ENCODE assay signal across 8 cellular contexts in genomic region chr17:75130632-75131277, GRCh38. TPM values are rescaled to one million over a fixed set of nuclear protein-coding genes. Genes with fewer than 3 reads are reported as not detected.
DNase-seq lines count a peak whose midpoint lies in the region; ATAC-seq and TF ChIP-seq lines count a peak whose summit lies in the region.

No MANE protein-coding gene starts in this region.

- H3K9ac ChIP-seq in SK-N-SH, result peak overlapping the region; percentile 90

- H3K27me3 ChIP-seq in SK-N-SH (ENCODE audit: insufficient read depth), result no peaks in the 10 kb centered on the region

- peaks cover 9% of the 10 kb centered on the region; the same call in 1 of the 2 replicates for H4K20me1 ChIP-seq in SK-N-SH (ENCODE audit: insufficient read depth)

- no peaks in the 10 kb centered on the region for H3K9me3 ChIP-seq in SK-N-SH

- 5% methylated on average over 27 of the region's 29 CpGs for WGBS in SK-N-SH (ENCODE audit: low lambda C conversion rate)

- H3K27ac ChIP-seq in SK-N-SH (ENCODE audit: low read depth in 2 of 2, low read length in 1 of 2), result peak overlapping the region; percentile 78 to 90

- peaks cover 25% of the 10 kb centered on the region; the same call in 1 of the 2 replicates for H3K79me2 ChIP-seq in SK-N-SH (ENCODE audit: insufficient read depth)

- peak; percentile 47 for TF ChIP-seq RAD21 in SK-N-SH (IDR thresholded peaks at IDR 0.05; ENCODE audit: low read length)

- peak overlapping the region; percentile 96 for H3K4me2 ChIP-seq in SK-N-SH

- peak overlapping the region; percentile 74 for H3K4me3 ChIP-seq in Jurkat, Clone E6-1 (ENCODE audit: low read length)
- H3K4me3 ChIP-seq in SK-N-SH (ENCODE audit: low read depth in 2 of 2, low read length in 1 of 2) (peak overlapping the region; percentile 64 to 88), astrocyte of the cerebellum (ENCODE audit: low read depth, low read length) (peak overlapping the region; percentile 82), retinal pigment epithelial cell (ENCODE audit: low read length) (peak overlapping the region; percentile 73)

- H3K36me3 ChIP-seq in SK-N-SH (replicated peaks in 1 of 2; ENCODE audit: control insufficient read depth in 1 of 2, insufficient read depth in 2 of 2, low read length in 1 of 2), result peaks cover 15 to 27% of the 10 kb centered on the region in 2 experiments

- peaks cover 37% of the 10 kb centered on the region for H3F3A ChIP-seq in SK-N-SH (replicated peaks; ENCODE audit: insufficient read depth)

- peak; percentile 46 for ATAC-seq in Right ventricle myocardium inferior
- no peak for ATAC-seq in HG03196 (IDR thresholded peaks at IDR 0.05; ENCODE audit: unreplicated experiment)

- POLR2A ChIA-PET in SK-N-SH (lab: Yijun Ruan, JAX), result interaction anchor here (0.6 to 2.5 kb wide), 17 partner anchors 9 to 170 kb away, joined by 3 to 22 read pairs (median 8); partner anchors contain the start of genes ARMC7, HID1, JPT1 and MIF4GD

- in situ Hi-C loops in astrocyte of the cerebellum (cut with HindIII; ENCODE audit: low sequenced_read_pairs), result no loop called here

- intact Hi-C loops in Right ventricle myocardium inferior (cut with DNase I), result loop anchor here (2.0 kb wide), 1 partner anchor 16 kb away; no protein-coding TSS in a partner anchor
- intact Hi-C loops in cardiac septum (cut with DNase I), result loop anchor here (2.0 kb wide), 1 partner anchor 70 kb away; no protein-coding TSS in a partner anchor

- no peak for DNase-seq in Right ventricle myocardium inferior (ENCODE audit: missing footprints)
- no peak for DNase-seq in cardiac septum (ENCODE audit: low spot score)
- DNase-seq in Jurkat, Clone E6-1 (ENCODE audit: low read depth, low spot score), result peak; percentile 67
- DNase-seq in SK-N-SH, result peak; percentile 91
- DNase-seq in astrocyte of the cerebellum (ENCODE audit: low read depth), result peak; percentile 40
- peak; percentile 75 for DNase-seq in hepatic stellate cell (ENCODE audit: low spot score)
- DNase-seq in retinal pigment epithelial cell (ENCODE audit: low read depth), result no peak

- H2AFZ ChIP-seq in SK-N-SH (ENCODE audit: low read depth), result peak overlapping the region; percentile 98; the same call in 1 of the 2 replicates

- peaks cover 5 to 19% of the 10 kb centered on the region in 2 experiments; a peak in 2 of 4 replicates for H3K4me1 ChIP-seq in SK-N-SH (ENCODE audit: control insufficient read depth in 1 of 2, insufficient read depth in 2 of 2, low read depth in 1 of 2, low read length in 1 of 2)

- TF ChIP-seq EP300 in SK-N-SH (IDR thresholded peaks at IDR 0.05; ENCODE audit: borderline replicate concordance in 1 of 2, low read depth in 1 of 2, low read length in 1 of 2), result 0 out of 4 replicates have a peak, but pooled peaks of 1 of the 2 experiments have one; percentile 15

- H3K9me2 ChIP-seq in SK-N-SH, result no peaks in the 10 kb centered on the region

- CTCF ChIA-PET in SK-N-SH (lab: Yijun Ruan, JAX), result interaction anchor here (0.6 to 19.6 kb wide), 55 partner anchors 9 to 619 kb away, joined by 3 to 422 read pairs (median 5); partner anchors contain the start of genes ARMC7, ATP5PD, GGA3 and HID1

- TF ChIP-seq CTCF in SK-N-SH (IDR thresholded peaks at IDR 0.05), result peak; percentile 77
- TF ChIP-seq CTCF in astrocyte of the cerebellum (IDR thresholded peaks at IDR 0.05; ENCODE audit: low read depth, low read length, missing control alignments), result peak; percentile 79
- TF ChIP-seq CTCF in retinal pigment epithelial cell (conservative IDR thresholded peaks at IDR 0.05; ENCODE audit: low read depth, low read length), result peak; percentile 73

TF ChIP-seq in SK-N-SH, 30 proteins besides CTCF, POLR2A, EP300 and RAD21 (continues in another document):
- TF ChIP-seq JUND (IDR thresholded peaks at IDR 0.05) (no peak; the same call in 1 of the 2 replicates), NFIC (IDR thresholded peaks at IDR 0.05; ENCODE audit: borderline replicate concordance) (peak; percentile 71), SMC3 (IDR thresholded peaks at IDR 0.05; ENCODE audit: low read depth, low read length) (peak; percentile 60), MEF2A (IDR thresholded peaks at IDR 0.05; ENCODE audit: borderline replicate concordance, low read depth) (no peak), SIN3A (IDR thresholded peaks at IDR 0.05; ENCODE audit: borderline replicate concordance, low read depth, low read length) (peak; percentile 26; the same call in 1 of the 2 replicates), MAX (IDR thresholded peaks at IDR 0.05; ENCODE audit: low read depth) (peak; percentile 89; the same call in 1 of the 2 replicates), TCF12 (IDR thresholded peaks at IDR 0.05) (0 out of 2 replicates have a peak, but pooled peaks have one; percentile 9), RXRA (IDR thresholded peaks at IDR 0.05; ENCODE audit: borderline replicate concordance, low read depth) (no peak), MXI1 (IDR thresholded peaks at IDR 0.05; ENCODE audit: low read depth, low read length) (peak; percentile 90), RCOR1 (IDR thresholded peaks at IDR 0.05; ENCODE audit: low read length) (no peak), GATA2 (CRISPR knock-in tag; IDR thresholded peaks at IDR 0.05) (no peak), NRF1 (IDR thresholded peaks at IDR 0.05; ENCODE audit: low read depth, low read length) (no peak), CHD2 (IDR thresholded peaks at IDR 0.05; ENCODE audit: low read length, partially characterized antibody) (peak; percentile 26), TEAD4 (IDR thresholded peaks at IDR 0.05; ENCODE audit: borderline replicate concordance, insufficient read depth) (0 out of 2 replicates have a peak, but pooled peaks have one; percentile 3), ELF1 (IDR thresholded peaks at IDR 0.05) (peak; percentile 6; the same call in 1 of the 2 replicates)
- TF ChIP-seq, protein P1, sequence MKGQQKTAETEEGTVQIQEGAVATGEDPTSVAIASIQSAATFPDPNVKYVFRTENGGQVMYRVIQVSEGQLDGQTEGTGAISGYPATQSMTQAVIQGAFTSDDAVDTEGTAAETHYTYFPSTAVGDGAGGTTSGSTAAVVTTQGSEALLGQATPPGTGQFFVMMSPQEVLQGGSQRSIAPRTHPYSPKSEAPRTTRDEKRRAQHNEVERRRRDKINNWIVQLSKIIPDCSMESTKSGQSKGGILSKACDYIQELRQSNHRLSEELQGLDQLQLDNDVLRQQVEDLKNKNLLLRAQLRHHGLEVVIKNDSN (IDR thresholded peaks at IDR 0.05; ENCODE audit: borderline replicate concordance, low read depth), result 0 out of 2 replicates have a peak, but pooled peaks have one; percentile 17
- TF ChIP-seq, protein P2, sequence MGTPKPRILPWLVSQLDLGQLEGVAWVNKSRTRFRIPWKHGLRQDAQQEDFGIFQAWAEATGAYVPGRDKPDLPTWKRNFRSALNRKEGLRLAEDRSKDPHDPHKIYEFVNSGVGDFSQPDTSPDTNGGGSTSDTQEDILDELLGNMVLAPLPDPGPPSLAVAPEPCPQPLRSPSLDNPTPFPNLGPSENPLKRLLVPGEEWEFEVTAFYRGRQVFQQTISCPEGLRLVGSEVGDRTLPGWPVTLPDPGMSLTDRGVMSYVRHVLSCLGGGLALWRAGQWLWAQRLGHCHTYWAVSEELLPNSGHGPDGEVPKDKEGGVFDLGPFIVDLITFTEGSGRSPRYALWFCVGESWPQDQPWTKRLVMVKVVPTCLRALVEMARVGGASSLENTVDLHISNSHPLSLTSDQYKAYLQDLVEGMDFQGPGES (IDR thresholded peaks at IDR 0.05; ENCODE audit: low read depth, low read length), result no peak

RNA-seq across cellular contexts. Expression of gene NT5C, which starts 0.8 kb away (rescaled TPM):
- total RNA-seq in Right ventricle myocardium inferior, result 24.6 TPM
- total RNA-seq in cardiac septum, result 27.7 TPM
- 65.0 TPM for polyA plus RNA-seq in Jurkat, Clone E6-1 (2012; ENCODE audit: insufficient read depth, insufficient read length)
- polyA plus RNA-seq in SK-N-SH (2012; rRNA removed), result 111 and 114 TPM in 2 replicates
- 53.5 and 66.8 TPM in 2 replicates for polyA plus RNA-seq in SK-N-SH (2012; cell fraction: cytosol; rRNA removed)
- 316 and 454 TPM in 2 replicates for polyA plus RNA-seq in SK-N-SH (2012; cell fraction: nucleus; rRNA removed)

RNA-seq across cellular contexts. Expression of gene ARMC7, which starts 21.0 kb away (rescaled TPM):
- 6.4 TPM for total RNA-seq in Right ventricle myocardium inferior
- 8.0 TPM for total RNA-seq in cardiac septum
- 18.9 TPM for polyA plus RNA-seq in Jurkat, Clone E6-1 (2012; ENCODE audit: insufficient read depth, insufficient read length)
- 7.3 and 10.8 TPM in 2 replicates for polyA plus RNA-seq in SK-N-SH (2012; rRNA removed)
- polyA plus RNA-seq in SK-N-SH (2012; cell fraction: cytosol; rRNA removed), result 5.9 and 7.9 TPM in 2 replicates
- 10.6 and 11.4 TPM in 2 replicates for polyA plus RNA-seq in SK-N-SH (2012; cell fraction: nucleus; rRNA removed)

RNA-seq across cellular contexts. Expression of gene JPT1, which starts 23.6 kb away (rescaled TPM):
- total RNA-seq in Right ventricle myocardium inferior (17.1 TPM), cardiac septum (15.2 TPM)
- 546 TPM for polyA plus RNA-seq in Jurkat, Clone E6-1 (2012; ENCODE audit: insufficient read depth, insufficient read length)
- 259 and 490 TPM in 2 replicates for polyA plus RNA-seq in SK-N-SH (2012; rRNA removed)
- 407 and 471 TPM in 2 replicates for polyA plus RNA-seq in SK-N-SH (2012; cell fraction: cytosol; rRNA removed)
- 165 and 240 TPM in 2 replicates for polyA plus RNA-seq in SK-N-SH (2012; cell fraction: nucleus; rRNA removed)

RNA-seq across cellular contexts. Expression of gene SLC16A5, which starts 43.0 kb away (rescaled TPM):
- total RNA-seq in Right ventricle myocardium inferior (7.1 TPM), cardiac septum (22.7 TPM)
- polyA plus RNA-seq in Jurkat, Clone E6-1 (2012; ENCODE audit: insufficient read depth, insufficient read length), result not detected
- 0.03 and 0.06 TPM in 2 replicates for polyA plus RNA-seq in SK-N-SH (2012; rRNA removed)
- 0.03 TPM in 1 of 2 replicates, not detected in the other for polyA plus RNA-seq in SK-N-SH (2012; cell fraction: cytosol; rRNA removed)
- polyA plus RNA-seq in SK-N-SH (2012; cell fraction: nucleus; rRNA removed), result 0.06 TPM in 1 of 2 replicates, not detected in the other

RNA-seq across cellular contexts. Expression of gene SUMO2, which starts 52.0 kb away (rescaled TPM):
- total RNA-seq in Right ventricle myocardium inferior, result 217 TPM
- 214 TPM for total RNA-seq in cardiac septum
- 1,003 TPM for polyA plus RNA-seq in Jurkat, Clone E6-1 (2012; ENCODE audit: insufficient read depth, insufficient read length)
- polyA plus RNA-seq in SK-N-SH (2012; rRNA removed), result 85.5 and 114 TPM in 2 replicates
- polyA plus RNA-seq in SK-N-SH (2012; cell fraction: cytosol; rRNA removed), result 133 and 184 TPM in 2 replicates
- polyA plus RNA-seq in SK-N-SH (2012; cell fraction: nucleus; rRNA removed), result 25.6 and 43.8 TPM in 2 replicates

Comparison
In these comparisons a context has a peak if more than half of its experiments do, and no peak if none do; other contexts are left out.
1. DNase-seq: peak in Jurkat, Clone E6-1 (single experiment), SK-N-SH (single experiment), astrocyte of the cerebellum (single experiment) and hepatic stellate cell (single experiment); none in Right ventricle myocardium inferior (single experiment), cardiac septum (single experiment) and retinal pigment epithelial cell (single experiment).
2. Peak in every context shown above with its lines, with median percentiles within 50 percentile points of each other: H3K4me3 ChIP-seq and CTCF ChIP-seq.